Comparison of ENCODE assay signal across 8 cellular contexts in genomic region chr2:221518201-221518936, GRCh38. TPM values are rescaled to one million over a fixed set of nuclear protein-coding genes. Genes with fewer than 3 reads are reported as not detected.
A peak's percentile ranks its signal among the peaks of the same experiment; 100 is the strongest.
DNase-seq lines count a peak whose midpoint lies in the region; ATAC-seq lines count a peak whose summit lies in the region.

No MANE protein-coding gene starts in this region.

- intact Hi-C loops in posterior cingulate gyrus (cut with DNase I), result no loop called here

- ATAC-seq in HG02973 (IDR thresholded peaks at IDR 0.05; ENCODE audit: unreplicated experiment), result peak; percentile 79

- DNase-seq in activated gamma-delta T cell treated with Interleukin-2 at 50 U/mL for 16 hours (peak; percentile 52), activated gamma-delta T cell (lab: John Stamatoyannopoulos, UW) (no peak), T-helper 9 cell (peak; percentile 37), myocyte (ENCODE audit: low read depth) (peak; percentile 42), posterior cingulate gyrus (no peak), NCI-H187 (lab: John Stamatoyannopoulos, UW) (no peak), amniotic stem cell (lab: John Stamatoyannopoulos, UW) (no peak)

RNA-seq across cellular contexts. Expression of gene EPHA4, which starts 53.7 kb away (rescaled TPM):
- 10.1 and 12.9 TPM in 2 replicates for total RNA-seq in myocyte
- polyA plus RNA-seq in myocyte (2012), result 11.3 TPM

Comparison
In these comparisons a context has a peak if more than half of its experiments do, and no peak if none do; other contexts are left out.
1. DNase-seq: peak in activated gamma-delta T cell treated with Interleukin-2 at 50 U/mL for 16 hours (single experiment), T-helper 9 cell (single experiment) and myocyte (single experiment); none in activated gamma-delta T cell (single experiment), posterior cingulate gyrus (0 of 10), NCI-H187 (0 of 2) and amniotic stem cell (single experiment).